ENCODE assay signal across 8 cellular contexts in genomic region chr5:128536229-128536860, GRCh38. TPM values are rescaled to one million over a fixed set of nuclear protein-coding genes. Genes with fewer than 3 reads are reported as not detected.
DNase-seq lines count a peak whose midpoint lies in the region; ATAC-seq and TF ChIP-seq lines count a peak whose summit lies in the region.
"Had no signal": no experiment of that assay in that cellular context is flagged by ENCODE, and none has a peak within 500 bp of the region (broad histone marks: within the 10 kb centered on the region; RNA-seq: fewer than 3 reads in every experiment).

No MANE protein-coding gene starts in this region.

- intact Hi-C loops in testis (cut with DNase I; ENCODE audit: low total_unique reads), result no loop called here
- intact Hi-C loops in upper lobe of right lung (cut with DNase I), result no loop called here

- H3K9me3 ChIP-seq in HUES64 (ENCODE audit: insufficient read depth, low read depth, low read length) (no peaks in the 10 kb centered on the region), testis (no peaks in the 10 kb centered on the region), upper lobe of right lung (no peaks in the 10 kb centered on the region)

- no peak overlapping the region for H3K27ac ChIP-seq in HUES64 (ENCODE audit: low read depth, low read length)
- no peak overlapping the region for H3K27ac ChIP-seq in testis
- H3K27ac ChIP-seq in upper lobe of right lung, result no peak overlapping the region

- no peak for TF ChIP-seq POLR2A in testis (IDR thresholded peaks at IDR 0.05)

- TF ChIP-seq CTCF in choroid plexus epithelial cell (conservative IDR thresholded peaks at IDR 0.05; ENCODE audit: low read depth, low read length), result peak; percentile 35
- TF ChIP-seq CTCF in testis (IDR thresholded peaks at IDR 0.05), result no peak
- no peak for TF ChIP-seq CTCF in upper lobe of right lung (IDR thresholded peaks at IDR 0.05)

- 12% methylated on average over 27 of the region's 27 CpGs for WGBS in HUES64
- 37 to 44% methylated on average over 27 of the region's 27 CpGs for WGBS in testis, 2 donors

- peak overlapping the region; percentile 84; the same call in 1 of the 2 replicates for H3K9ac ChIP-seq in HUES64 (ENCODE audit: low read depth, low read length)

- peaks cover 5% of the 10 kb centered on the region; the same call in 1 of the 2 replicates for H3K4me1 ChIP-seq in HUES64 (ENCODE audit: insufficient read depth, low read length)
- H3K4me1 ChIP-seq in testis, result no peaks in the 10 kb centered on the region
- H3K4me1 ChIP-seq in upper lobe of right lung, result peaks cover 19% of the 10 kb centered on the region

- DNase-seq in choroid plexus epithelial cell (ENCODE audit: low read depth) (peak; percentile 47), iPS-NIHi7 (ENCODE audit: extremely low spot score) (peak; percentile 37), testis (no peak), upper lobe of right lung (no peak), AG08396 (ENCODE audit: low spot score) (no peak), NCI-H187 treated with DMSO at 0.1 percent for 48 hours (lab: John Stamatoyannopoulos, UW) (no peak)
- DNase-seq: activated T-cell treated with anti-CD3 and anti-CD28 coated beads, Interleukin-2, amount 50 U/mL, for 1 hour had no signal

- ATAC-seq in upper lobe of right lung, result no peak

- H3K4me3 ChIP-seq in HUES64 (ENCODE audit: low read length), result peak overlapping the region; percentile 66
- peak overlapping the region; percentile 81 for H3K4me3 ChIP-seq in choroid plexus epithelial cell (ENCODE audit: low read depth, low read length)
- peak overlapping the region; percentile 58 to 65 for H3K4me3 ChIP-seq in testis
- H3K4me3 ChIP-seq in upper lobe of right lung, result no peak overlapping the region

- H3K27me3 ChIP-seq in HUES64 (ENCODE audit: insufficient read depth, low read length) (peaks cover 47% of the 10 kb centered on the region), testis (no peaks in the 10 kb centered on the region), upper lobe of right lung (peaks cover 44% of the 10 kb centered on the region)

- H3K36me3 ChIP-seq in HUES64 (ENCODE audit: insufficient read depth, low read length) (peaks cover 34% of the 10 kb centered on the region; the same call in 1 of the 2 replicates), testis (ENCODE audit: low read depth, missing control alignments) (no peaks in the 10 kb centered on the region), upper lobe of right lung (no peaks in the 10 kb centered on the region)

RNA-seq across cellular contexts. Expression of gene FBN2, which starts 1.7 kb away (rescaled TPM):
- 22.8 TPM for polyA plus RNA-seq in HUES64 (2013, experiment 1 of 2)
- 30.3 TPM for polyA plus RNA-seq in HUES64 (2013, experiment 2 of 2)
- total RNA-seq in testis (10 to 100 TPM; 13.8 to 17.5 TPM), upper lobe of right lung (0.58 TPM)
- 22.4 TPM for polyA plus RNA-seq in testis (ENCODE audit: insufficient read depth, low read depth, low replicate concordance)

Comparison
In these comparisons a context has a peak if more than half of its experiments do, and no peak if none do; other contexts are left out.
1. DNase-seq: peak in choroid plexus epithelial cell (single experiment) and iPS-NIHi7 (single experiment); none in testis (single experiment), upper lobe of right lung (single experiment), AG08396 (single experiment) and NCI-H187 treated with DMSO at 0.1 percent for 48 hours (single experiment).